In the genomic region with DNA sequence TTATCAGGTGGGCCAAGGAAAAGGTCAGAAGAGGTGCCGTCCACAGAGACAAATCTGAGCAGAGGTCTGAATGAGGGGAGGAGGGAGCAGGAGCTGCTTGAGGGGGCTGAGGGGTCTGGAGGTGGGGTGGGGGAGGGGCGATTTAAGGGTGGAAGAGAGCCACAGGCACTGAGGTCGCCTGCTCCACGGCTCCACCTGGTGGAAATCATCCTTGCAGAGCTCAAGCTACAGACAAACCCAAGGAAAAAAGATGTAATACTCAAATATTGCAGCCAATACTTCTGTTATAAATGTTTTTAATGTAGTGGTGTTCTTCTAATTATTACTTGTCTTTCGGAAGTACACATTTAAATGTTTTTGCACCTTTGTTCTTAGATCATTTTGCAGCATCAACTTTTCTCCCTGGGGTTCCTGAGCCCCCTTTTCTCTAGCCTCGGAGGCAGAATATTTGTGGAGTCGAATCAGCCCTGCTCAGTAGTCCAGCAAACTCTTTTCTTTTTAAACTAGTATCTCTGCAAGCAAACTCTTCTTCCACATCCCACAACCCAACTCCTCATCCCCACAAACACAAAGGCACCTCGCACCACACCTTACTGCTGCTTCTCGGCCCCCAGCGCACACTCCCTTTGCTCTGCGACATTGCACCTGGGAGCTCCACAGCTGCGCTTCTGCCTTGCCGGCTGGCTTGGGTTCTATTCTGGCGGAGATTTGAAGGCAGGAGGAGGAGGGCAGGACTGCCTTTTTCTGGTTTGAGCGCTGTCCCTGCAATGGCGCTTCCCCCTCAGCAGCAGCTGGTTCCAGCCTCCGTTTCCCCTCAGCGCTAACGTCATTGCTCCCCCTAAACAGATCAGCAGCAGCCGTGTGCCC, we compare ENCODE assay signal across 9 cellular contexts. TPM values are rescaled to one million over a fixed set of nuclear protein-coding genes. Genes with fewer than 3 reads are reported as not detected.
DNase-seq lines count a peak whose midpoint lies in the region; ATAC-seq and TF ChIP-seq lines count a peak whose summit lies in the region.
"Had no signal": no experiment of that assay in that cellular context is flagged by ENCODE, and none has a peak within 500 bp of the region (broad histone marks: within the 10 kb centered on the region; RNA-seq: fewer than 3 reads in every experiment).

No MANE protein-coding gene starts in this region.

- H3K4me1 ChIP-seq in stomach (no peaks in the 10 kb centered on the region), spleen (no peaks in the 10 kb centered on the region), ascending aorta (no peaks in the 10 kb centered on the region)

- DNase-seq in DMS114 treated with DMSO at 0.1 percent for 48 hours (lab: John Stamatoyannopoulos, UW; ENCODE audit: unreplicated experiment) (peak; percentile 18), H4 (ENCODE audit: low spot score) (peak; percentile 43), OCI-M1 (lab: John Stamatoyannopoulos, UW) (peak; percentile 78), stomach (peak; percentile 43), spleen (no peak), ascending aorta (ENCODE audit: low spot score in 2 of 2) (no peak)
- DNase-seq in activated naive CD4-positive, alpha-beta T cell treated with anti-CD3 and anti-CD28 coated beads, Interleukin-2, amount 50 U/mL, for 16 hours = no peak

- TF ChIP-seq EP300 in stomach (IDR thresholded peaks at IDR 0.05) = no peak

- H3K9me3 ChIP-seq in stomach (no peaks in the 10 kb centered on the region), spleen (peaks cover 0 to 7% (median 0%) of the 10 kb centered on the region in 8 donors), ascending aorta (no peaks in the 10 kb centered on the region)
- H3K9me3 ChIP-seq: mucosa of descending colon had no signal

- H3K36me3 ChIP-seq in stomach (no peaks in the 10 kb centered on the region), spleen (no peaks in the 10 kb centered on the region), ascending aorta (no peaks in the 10 kb centered on the region)

- peak in 2 of 7 experiments; percentile 8 to 15 for TF ChIP-seq CTCF in stomach (IDR thresholded peaks at IDR 0.05)
- no peak for TF ChIP-seq CTCF in spleen (IDR thresholded peaks at IDR 0.05 in 8 of 11, conservative IDR thresholded peaks at IDR 0.05 in 3 of 11)
- peak in 1 of 3 experiments; percentile 26 for TF ChIP-seq CTCF in ascending aorta (IDR thresholded peaks at IDR 0.05)

- H3K4me3 ChIP-seq in stomach = no peak overlapping the region
- H3K4me3 ChIP-seq in spleen = no peak overlapping the region
- no peak overlapping the region for H3K4me3 ChIP-seq in ascending aorta
- H3K4me3 ChIP-seq: mucosa of descending colon had no signal

- H3K27me3 ChIP-seq in stomach (peaks cover 0 to 11% (median 3%) of the 10 kb centered on the region in 3 donors), spleen (replicated peaks in 1 of 7) (peaks cover 0 to 50% (median 0%) of the 10 kb centered on the region in 7 donors), ascending aorta (no peaks in the 10 kb centered on the region)

- 44 to 54% (median 53%) methylated on average over 18 to 20 of the region's 20 CpGs for WGBS in stomach, 5 donors
- WGBS in spleen, 5 donors = 53 to 68% (median 56%) methylated on average over 20 of the region's 20 CpGs

- ATAC-seq in esophagus mucosa = peak; percentile 43
- ATAC-seq: mucosa of descending colon had no signal

- H3K27ac ChIP-seq in stomach (no peak overlapping the region), spleen (no peak overlapping the region), ascending aorta (no peak overlapping the region)

- TF ChIP-seq POLR2A in stomach (IDR thresholded peaks at IDR 0.05) = no peak
- TF ChIP-seq POLR2A in spleen (IDR thresholded peaks at IDR 0.05) = no peak

- intact Hi-C loops in stomach (cut with DNase I; ENCODE audit: low total_unique reads) = no loop called here
- intact Hi-C loops in spleen (cut with DNase I; ENCODE audit: low total_unique reads) = no loop called here
- intact Hi-C loops in ascending aorta (cut with DNase I) = no loop called here

RNA-seq across cellular contexts. Expression of gene TFAP2A, which starts 51.0 kb away (rescaled TPM):
- total RNA-seq in H4 (2014; rRNA removed; shearing (Covaris generic)) = 5.0 and 5.4 TPM in 2 replicates
- total RNA-seq in esophagus mucosa (59.6 TPM), stomach (under 1 TPM in 1 of 5 donors, not detected in 4; 0.18 TPM), spleen (under 1 TPM in 3 of 7 donors, not detected in 4; 0.27 to 0.94 (median 0.28) TPM), ascending aorta (0.21 TPM)
- polyA plus RNA-seq in stomach (10 to 100 TPM in 1 of 3 donors, under 1 TPM in 1, not detected in 1; 0.50 to 10.1 TPM), spleen (under 1 TPM; 0.04 to 0.19 (median 0.11) TPM)

RNA-seq across cellular contexts. Expression of gene GCNT2, which starts 55.3 kb away (rescaled TPM):
- 5.4 and 6.8 TPM in 2 replicates for total RNA-seq in H4 (2014; rRNA removed; shearing (Covaris generic))
- total RNA-seq in esophagus mucosa = 8.1 TPM
- 100 to 1,000 TPM in 1 of 5 donors, 10 to 100 TPM in 4; 22.0 to 132 (median 50.0) TPM for total RNA-seq in stomach
- polyA plus RNA-seq in stomach = 10 to 100 TPM in 1 of 3 donors, 1 to 10 TPM in 2; 4.5 to 11.6 (median 7.3) TPM
- total RNA-seq in spleen = 10 to 100 TPM in 6 of 7 donors, 1 to 10 TPM in 1; 9.8 to 27.2 (median 13.8) TPM
- 1 to 10 TPM; 1.8 to 3.0 (median 2.4) TPM for polyA plus RNA-seq in spleen
- 16.7 TPM for total RNA-seq in ascending aorta

Comparison
In these comparisons a context has a peak if more than half of its experiments do, and no peak if none do; other contexts are left out.
1. DNase-seq: peak in DMS114 treated with DMSO at 0.1 percent for 48 hours (single experiment), H4 (single experiment), OCI-M1 (single experiment) and stomach (single experiment); none in spleen (single experiment), ascending aorta (0 of 2) and activated naive CD4-positive, alpha-beta T cell treated with anti-CD3 and anti-CD28 coated beads, Interleukin-2, amount 50 U/mL, for 16 hours (single experiment).